1 cellular context compared by ENCODE assay signal in genomic region chr1:173190101-173190895, GRCh38.
A peak's percentile ranks its signal among the peaks of the same experiment; 100 is the strongest.
TF ChIP-seq lines count a peak whose summit lies in the region.

No MANE protein-coding gene starts in this region.

TF ChIP-seq in HepG2, 621 proteins besides CTCF, POLR2A, EP300 and RAD21 (continued from another document and continues in another):
- TF ChIP-seq THRA (CRISPR knock-in tag; IDR thresholded peaks at IDR 0.05; ENCODE audit: borderline replicate concordance) (0 out of 2 replicates have a peak, but pooled peaks have one; percentile 49), ZBTB20 (CRISPR knock-in tag; IDR thresholded peaks at IDR 0.05; ENCODE audit: borderline replicate concordance, low read depth) (peak; percentile 39; the same call in 1 of the 2 replicates), ZMYM3 (CRISPR knock-in tag; IDR thresholded peaks at IDR 0.05) (peak; percentile 24; the same call in 1 of the 2 replicates), DNMT3B (CRISPR knock-in tag; conservative IDR thresholded peaks at IDR 0.05) (peak; percentile 91; the same call in 1 of the 2 replicates), ZGPAT (CRISPR knock-in tag; IDR thresholded peaks at IDR 0.05) (peak; percentile 75; the same call in 1 of the 2 replicates), TFDP2 (CRISPR knock-in tag; IDR thresholded peaks at IDR 0.05) (peak; percentile 72), ZSCAN30 (CRISPR knock-in tag; IDR thresholded peaks at IDR 0.05) (0 out of 2 replicates have a peak, but pooled peaks have one; percentile 46), JUNB (CRISPR knock-in tag; IDR thresholded peaks at IDR 0.05; ENCODE audit: borderline replicate concordance) (0 out of 2 replicates have a peak, but pooled peaks have one; percentile 16), CEBPG (CRISPR knock-in tag; IDR thresholded peaks at IDR 0.05) (0 out of 2 replicates have a peak, but pooled peaks have one; percentile 28), NFATC3 (CRISPR knock-in tag; IDR thresholded peaks at IDR 0.05) (no peak), HNF4A (CRISPR knock-in tag; IDR thresholded peaks at IDR 0.05) (peak; percentile 65), ZNF607 (CRISPR knock-in tag; IDR thresholded peaks at IDR 0.05; ENCODE audit: borderline replicate concordance) (peak; percentile 65; the same call in 1 of the 2 replicates), HOXA3 (CRISPR knock-in tag; IDR thresholded peaks at IDR 0.05) (peak; percentile 48), SIN3A (IDR thresholded peaks at IDR 0.05; ENCODE audit: borderline replicate concordance, low read depth, low read length) (no peak), XRCC5 (optimal IDR thresholded peaks at IDR 0.05; ENCODE audit: low read length) (peak; percentile 44), GFI1 (CRISPR knock-in tag; IDR thresholded peaks at IDR 0.05; ENCODE audit: borderline replicate concordance) (0 out of 2 replicates have a peak, but pooled peaks have one; percentile 21), ELF3 (CRISPR knock-in tag; IDR thresholded peaks at IDR 0.05) (peak; percentile 78), NKX3-1 (CRISPR knock-in tag; IDR thresholded peaks at IDR 0.05) (0 out of 2 replicates have a peak, but pooled peaks have one; percentile 29), MED1 (CRISPR knock-in tag; IDR thresholded peaks at IDR 0.05) (peak; percentile 68), ZNF20 (CRISPR knock-in tag; IDR thresholded peaks at IDR 0.05) (no peak), ARNTL (CRISPR knock-in tag; IDR thresholded peaks at IDR 0.05) (peak; percentile 69), FOXJ3 (CRISPR knock-in tag; IDR thresholded peaks at IDR 0.05; ENCODE audit: borderline replicate concordance) (peak; percentile 70; the same call in 1 of the 2 replicates), ARID4A (CRISPR knock-in tag; IDR thresholded peaks at IDR 0.05; ENCODE audit: borderline replicate concordance) (peak; percentile 32; the same call in 1 of the 2 replicates), HIC2 (CRISPR knock-in tag; IDR thresholded peaks at IDR 0.05; ENCODE audit: low read depth) (peak; percentile 88), ZNF331 (CRISPR knock-in tag; IDR thresholded peaks at IDR 0.05) (peak; percentile 58; the same call in 1 of the 2 replicates), BHLHE40 (IDR thresholded peaks at IDR 0.05; ENCODE audit: low read length) (peak; percentile 73), GMEB2 (CRISPR knock-in tag; IDR thresholded peaks at IDR 0.05; ENCODE audit: low read depth) (no peak), ZNF766 (CRISPR knock-in tag; IDR thresholded peaks at IDR 0.05; ENCODE audit: borderline replicate concordance) (peak; percentile 68; the same call in 1 of the 2 replicates), AHDC1 (CRISPR knock-in tag; IDR thresholded peaks at IDR 0.05; ENCODE audit: borderline replicate concordance) (peak; percentile 71; the same call in 1 of the 2 replicates), BORCS8-MEF2B (CRISPR knock-in tag; IDR thresholded peaks at IDR 0.05) (peak; percentile 56; the same call in 1 of the 2 replicates), TGIF2 (CRISPR knock-in tag; IDR thresholded peaks at IDR 0.05) (peak; percentile 80; the same call in 1 of the 2 replicates), ZNF264 (CRISPR knock-in tag; IDR thresholded peaks at IDR 0.05) (peak; percentile 97), ZNF276 (CRISPR knock-in tag; IDR thresholded peaks at IDR 0.05; ENCODE audit: low read depth) (no peak), ZNF121 (CRISPR knock-in tag; IDR thresholded peaks at IDR 0.05) (no peak), HNF4G (IDR thresholded peaks at IDR 0.05; ENCODE audit: borderline replicate concordance, low read depth, low read length) (no peak), HNF4G (CRISPR knock-in tag; IDR thresholded peaks at IDR 0.05; ENCODE audit: borderline replicate concordance, low read depth) (peak; percentile 36; the same call in 1 of the 2 replicates), ZNF484 (CRISPR knock-in tag; IDR thresholded peaks at IDR 0.05; ENCODE audit: borderline replicate concordance, low read depth) (no peak)
